24 cellular contexts compared by ENCODE assay signal in genomic region chr12:66573605-66574004, GRCh38.
A peak's percentile ranks its signal among the peaks of the same experiment; 100 is the strongest.
DNase-seq lines count a peak whose midpoint lies in the region; ATAC-seq lines count a peak whose summit lies in the region.
"Had no signal": no experiment of that assay in that cellular context is flagged by ENCODE, and none has a peak within 500 bp of the region (broad histone marks: within the 10 kb centered on the region; RNA-seq: fewer than 3 reads in every experiment).

No MANE protein-coding gene starts in this region.

- ATAC-seq in GM18867 (IDR thresholded peaks at IDR 0.05; ENCODE audit: unreplicated experiment) (peak; percentile 92), GM21529 (IDR thresholded peaks at IDR 0.05; ENCODE audit: unreplicated experiment) (peak; percentile 65), HG03354 (IDR thresholded peaks at IDR 0.05; ENCODE audit: poor library complexity, severe bottlenecking, unreplicated experiment) (peak; percentile 61), HG03196 (IDR thresholded peaks at IDR 0.05; ENCODE audit: unreplicated experiment) (no peak), HG02840 (IDR thresholded peaks at IDR 0.05; ENCODE audit: low FRiP score, unreplicated experiment) (no peak)
- ATAC-seq: K562, left ventricle myocardium superior, psoas muscle had no signal

- DNase-seq in germinal center (ENCODE audit: low spot score), result peak; percentile 31
- DNase-seq in effector CD8-positive, alpha-beta T cell (lab: John Stamatoyannopoulos, UW), result no peak
- DNase-seq in DMS53 (lab: John Stamatoyannopoulos, UW), result no peak
- DNase-seq: activated naive CD4-positive, alpha-beta T cell treated with anti-CD3 and anti-CD28 coated beads for 36 hours; amniotic stem cell; brain microvascular endothelial cell; CD8-positive, alpha-beta memory T cell; DMS 273 treated with DMSO at 0.1 percent for 48 hours; HCEC 1CT; left ventricle myocardium superior; NCI-H1417 treated with DMSO at 0.1 percent for 48 hours; NCI-H446 treated with DMSO at 0.1 percent for 48 hours; PC-9; psoas muscle; Right ventricle myocardium superior; stimulated activated CD4-positive, alpha-beta T cell treated with anti-CD3 and anti-CD28 coated beads, Interleukin-15, amount 100 ng/mL, for 24 hours; stimulated activated naive CD4-positive, alpha-beta T cell; T-helper 9 cell had no signal

Comparison
In these comparisons a context has a peak if more than half of its experiments do, and no peak if none do; other contexts are left out.
1. ATAC-seq: peak in GM18867 (single experiment), GM21529 (single experiment) and HG03354 (single experiment); none in HG03196 (single experiment) and HG02840 (single experiment).